Comparison of ENCODE assay signal across 20 cellular contexts in genomic region chr2:68537872-68538271, GRCh38.
DNase-seq lines count a peak whose midpoint lies in the region; ATAC-seq, FAIRE-seq and TF ChIP-seq lines count a peak whose summit lies in the region.
"Had no signal": no experiment of that assay in that cellular context is flagged by ENCODE, and none has a peak within 500 bp of the region (broad histone marks: within the 10 kb centered on the region; RNA-seq: fewer than 3 reads in every experiment).

No MANE protein-coding gene starts in this region.

- H3K27ac ChIP-seq in A549 = no peak overlapping the region
- H3K27ac ChIP-seq: foreskin keratinocyte, right atrium auricular region, WERI-Rb-1 had no signal

- CTCF ChIA-PET in A549 (lab: Yijun Ruan, JAX) = no interaction called here

- no peaks in the 10 kb centered on the region for H3K4me1 ChIP-seq in A549
- H3K4me1 ChIP-seq: foreskin keratinocyte, right atrium auricular region had no signal

- H3K4me2 ChIP-seq in A549 = no peak overlapping the region

- TF ChIP-seq RAD21 in A549 (conservative IDR thresholded peaks at IDR 0.05 in 1 of 2, IDR thresholded peaks at IDR 0.05 in 1 of 2) = no peak

- 76% methylated on average over 2 of the region's 2 CpGs for WGBS in A549 (ENCODE audit: missing lambda C conversion rate)

- no peak overlapping the region for H3K4me3 ChIP-seq in A549
- H3K4me3 ChIP-seq in fibroblast of mammary gland (ENCODE audit: control insufficient read depth, low read depth, low read length) = no peak overlapping the region
- H3K4me3 ChIP-seq: GM12878, right atrium auricular region had no signal

- TF ChIP-seq POLR2A in A549 (IDR thresholded peaks at IDR 0.05; ENCODE audit: low read length) = no peak

- TF ChIP-seq CTCF in A549 (IDR thresholded peaks at IDR 0.05) (no peak), fibroblast of mammary gland (conservative IDR thresholded peaks at IDR 0.05; ENCODE audit: control insufficient read depth, insufficient read depth, low read depth, low read length) (no peak)

- POLR2A ChIA-PET in A549 (lab: Yijun Ruan, JAX) = no interaction called here

- H3K9me3 ChIP-seq in A549 = no peaks in the 10 kb centered on the region
- H3K9me3 ChIP-seq: right atrium auricular region had no signal

- no peak for TF ChIP-seq EP300 in A549 (IDR thresholded peaks at IDR 0.05)

- ATAC-seq in A549 (no peak), HG03342 (IDR thresholded peaks at IDR 0.05; ENCODE audit: unreplicated experiment) (no peak), HG03139 (IDR thresholded peaks at IDR 0.05; ENCODE audit: unreplicated experiment) (no peak), GM21576 (IDR thresholded peaks at IDR 0.05; ENCODE audit: unreplicated experiment) (no peak)
- ATAC-seq: foreskin keratinocyte, GM12878, left cardiac atrium had no signal

- no peak for DNase-seq in A549 (ENCODE audit: low read depth in 1 of 2, low spot score in 1 of 2)
- peak; percentile 46 for DNase-seq in ELR (ENCODE audit: low read depth)
- peak; percentile 16 for DNase-seq in NOMO-1 treated with dmso at 0.1 percent for 144 hours (lab: John Stamatoyannopoulos, UW; ENCODE audit: unreplicated experiment)
- peak; percentile 51 for DNase-seq in fibroblast of mammary gland (ENCODE audit: low read depth)
- no peak for DNase-seq in frontal cortex (ENCODE audit: low spot score in 2 of 2)
- DNase-seq: amniotic stem cell; central memory CD4-positive, alpha-beta T cell; COR-L47; foreskin keratinocyte; left cardiac atrium; NCI-H2171; NCI-H82; stimulated activated CD4-positive, alpha-beta T cell treated with anti-CD3 and anti-CD28 coated beads, Interleukin-1b, Interleukin-23, amount 100 ng/mL, for 48 hours; T-helper 1 cell; WERI-Rb-1 had no signal

- FAIRE-seq in A549 (lab: Jason Lieb, UNC) (peak; percentile 43), frontal cortex (lab: Jason Lieb, UNC) (no peak)
- FAIRE-seq: GM12878 had no signal

TF ChIP-seq in A549, 52 proteins besides CTCF, POLR2A, EP300 and RAD21:
- TF ChIP-seq BCL3 (IDR thresholded peaks at IDR 0.05) (no peak), JUN (IDR thresholded peaks at IDR 0.05) (no peak), NFE2L2 (conservative IDR thresholded peaks at IDR 0.05; ENCODE audit: low read length) (no peak), CEBPB (IDR thresholded peaks at IDR 0.05) (no peak), HOXB5 (CRISPR knock-in tag; IDR thresholded peaks at IDR 0.05) (no peak)

Comparison
In these comparisons a context has a peak if more than half of its experiments do, and no peak if none do; other contexts are left out.
1. DNase-seq: peak in ELR (single experiment), NOMO-1 treated with dmso at 0.1 percent for 144 hours (single experiment) and fibroblast of mammary gland (single experiment); none in A549 (0 of 2) and frontal cortex (0 of 2).